In the genomic region with DNA sequence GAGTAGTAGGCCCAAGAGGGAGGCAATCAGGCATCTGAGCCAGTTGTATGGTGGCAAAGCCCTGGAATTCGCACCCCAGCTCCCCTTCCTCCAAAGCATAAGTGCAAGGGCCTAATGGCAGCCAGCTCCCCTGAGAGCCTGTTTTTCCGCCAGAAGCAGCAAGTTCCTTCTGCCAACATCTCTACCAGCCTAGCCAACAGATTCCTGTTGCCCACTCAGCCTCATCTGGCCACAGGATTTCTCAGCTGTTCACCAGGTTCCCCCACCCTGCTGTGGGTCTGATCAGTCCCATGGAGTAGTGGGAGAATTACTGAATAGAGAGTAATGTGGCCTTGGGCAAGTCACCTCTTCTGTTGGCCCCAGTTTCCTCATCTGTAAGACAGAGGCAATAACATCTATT, we compare ENCODE assay signal across 17 cellular contexts.
"Had no signal": no experiment of that assay in that cellular context is flagged by ENCODE, and none has a peak within 500 bp of the region (broad histone marks: within the 10 kb centered on the region; RNA-seq: fewer than 3 reads in every experiment).

No MANE protein-coding gene starts in this region.

- H3K4me3 ChIP-seq: colonic mucosa, esophagus squamous epithelium, gastroesophageal sphincter, neural progenitor cell, pancreas, smooth muscle cell had no signal

- DNase-seq: colonic mucosa; dermis blood vessel endothelial cell; esophagus squamous epithelium; foreskin fibroblast; glutamatergic neuron; kidney; left colon; mammary epithelial cell; natural killer cell; nucleus accumbens; pancreas; right cardiac atrium; stimulated activated CD4-positive, alpha-beta T cell treated with anti-CD3 and anti-CD28 coated beads, Interleukin-2, amount 100 ng/mL, for 48 hours; stimulated activated naive CD4-positive, alpha-beta T cell treated with Interleukin-2 at 50 U/mL for 16 hours had no signal

- H3K4me2 ChIP-seq: neural progenitor cell, smooth muscle cell had no signal

- H3K4me1 ChIP-seq: colonic mucosa, esophagus squamous epithelium, gastroesophageal sphincter, pancreas had no signal

- H3K27ac ChIP-seq: colonic mucosa, esophagus squamous epithelium, gastroesophageal sphincter, neural progenitor cell, pancreas had no signal

- H2AFZ ChIP-seq: neural progenitor cell had no signal

- H3K36me3 ChIP-seq: colonic mucosa, esophagus squamous epithelium, gastroesophageal sphincter, neural progenitor cell, pancreas had no signal

- H3K27me3 ChIP-seq: colonic mucosa, esophagus squamous epithelium, gastroesophageal sphincter, pancreas had no signal

- H3K9me3 ChIP-seq: colonic mucosa, esophagus squamous epithelium, gastroesophageal sphincter, pancreas had no signal

- H3K9ac ChIP-seq: neural progenitor cell had no signal
